Comparison of ENCODE assay signal across 8 cellular contexts in genomic region chr10:28533571-28534304, GRCh38. TPM values are rescaled to one million over a fixed set of nuclear protein-coding genes. Genes with fewer than 3 reads are reported as not detected.
DNase-seq lines count a peak whose midpoint lies in the region; ATAC-seq and TF ChIP-seq lines count a peak whose summit lies in the region.

No MANE protein-coding gene starts in this region.

- DNase-seq in AG09309 (ENCODE audit: low read depth) (no peak), UCSD-AML1 (lab: John Stamatoyannopoulos, UW; ENCODE audit: unreplicated experiment) (peak; percentile 61), brain microvascular endothelial cell (peak; percentile 34), NCI-H187 (lab: John Stamatoyannopoulos, UW) (no peak)

- H3K9ac ChIP-seq in HUES48 (ENCODE audit: low read depth, low read length) (peak overlapping the region; percentile 100), skeletal muscle tissue (ENCODE audit: low read depth in 1 of 3, low read length in 3 of 3) (peak overlapping the region; percentile 85 to 97 (median 90))

- no peaks in the 10 kb centered on the region for H3K9me3 ChIP-seq in HUES48 (ENCODE audit: control insufficient read depth, insufficient read depth, low read length)
- no peaks in the 10 kb centered on the region for H3K9me3 ChIP-seq in iPS-18c (ENCODE audit: control insufficient read depth, insufficient read depth, low read length)
- no peaks in the 10 kb centered on the region for H3K9me3 ChIP-seq in skeletal muscle tissue (ENCODE audit: control insufficient read depth in 3 of 3, low read length in 3 of 3)

- ATAC-seq in GM19351 (IDR thresholded peaks at IDR 0.05; ENCODE audit: unreplicated experiment), result peak; percentile 18

- H3K27ac ChIP-seq in HUES48 (ENCODE audit: low read depth, low read length), result peak overlapping the region; percentile 100
- peak overlapping the region; percentile 76 for H3K27ac ChIP-seq in brain microvascular endothelial cell
- peak overlapping the region; percentile 89 for H3K27ac ChIP-seq in skeletal muscle tissue (ENCODE audit: low read depth, low read length)

- H3K4me1 ChIP-seq in HUES48 (ENCODE audit: control insufficient read depth, insufficient read depth, low read length) (peaks cover 9% of the 10 kb centered on the region; the same call in 1 of the 2 replicates), skeletal muscle tissue (ENCODE audit: control insufficient read depth in 3 of 3, insufficient read depth in 3 of 3, low read length in 3 of 3) (peaks cover 14 to 20% (median 18%) of the 10 kb centered on the region in 3 donors)

- no peaks in the 10 kb centered on the region for H3K27me3 ChIP-seq in HUES48 (ENCODE audit: control insufficient read depth, insufficient read depth, low read length)
- no peaks in the 10 kb centered on the region for H3K27me3 ChIP-seq in brain microvascular endothelial cell (replicated peaks)
- no peaks in the 10 kb centered on the region for H3K27me3 ChIP-seq in skeletal muscle tissue (ENCODE audit: control insufficient read depth in 3 of 3, insufficient read depth in 3 of 3, low read length in 3 of 3)

- in situ Hi-C loops in brain microvascular endothelial cell (cut with HindIII; ENCODE audit: low pct_ligation_motif_present, low sequenced_read_pairs), result no loop called here

- TF ChIP-seq CTCF in AG09309 (IDR thresholded peaks at IDR 0.05; ENCODE audit: control insufficient read depth, insufficient read depth, low read depth, low read length, missing control alignments), result no peak
- no peak for TF ChIP-seq CTCF in brain microvascular endothelial cell (IDR thresholded peaks at IDR 0.05; ENCODE audit: low read depth, low read length, missing control alignments)

- H3K4me3 ChIP-seq in AG09309 (ENCODE audit: control insufficient read depth, low read depth, low read length), result peak overlapping the region; percentile 55
- H3K4me3 ChIP-seq in HUES48 (ENCODE audit: low read depth, low read length), result peak overlapping the region; percentile 100
- peak overlapping the region; percentile 87 for H3K4me3 ChIP-seq in brain microvascular endothelial cell (ENCODE audit: low read depth, low read length)
- H3K4me3 ChIP-seq in iPS-18c (ENCODE audit: insufficient read depth, low read depth, low read length), result peak overlapping the region; percentile 93
- peak overlapping the region; percentile 83 to 96 (median 95) for H3K4me3 ChIP-seq in skeletal muscle tissue (ENCODE audit: low read length in 3 of 3)

- H3K36me3 ChIP-seq in HUES48 (ENCODE audit: control insufficient read depth, insufficient read depth, low read length), result peaks cover 45% of the 10 kb centered on the region
- peaks cover 21% of the 10 kb centered on the region for H3K36me3 ChIP-seq in brain microvascular endothelial cell (replicated peaks)
- peaks cover 7 to 29% (median 24%) of the 10 kb centered on the region in 3 donors for H3K36me3 ChIP-seq in skeletal muscle tissue (ENCODE audit: control insufficient read depth in 3 of 3, insufficient read depth in 3 of 3, low read length in 3 of 3)

RNA-seq across cellular contexts. Expression of gene WAC, which starts 0.8 kb away (rescaled TPM):
- 78.3 TPM for total RNA-seq in skeletal muscle tissue

Comparison
In these comparisons a context has a peak if more than half of its experiments do, and no peak if none do; other contexts are left out.
1. DNase-seq: peak in UCSD-AML1 (single experiment) and brain microvascular endothelial cell (single experiment); none in AG09309 (single experiment) and NCI-H187 (0 of 2).
2. Peak in every context shown above with its lines, with median percentiles within 50 percentile points of each other: H3K4me3 ChIP-seq and H3K27ac ChIP-seq.